ENCODE assay signal across 28 cellular contexts in the genomic region with DNA sequence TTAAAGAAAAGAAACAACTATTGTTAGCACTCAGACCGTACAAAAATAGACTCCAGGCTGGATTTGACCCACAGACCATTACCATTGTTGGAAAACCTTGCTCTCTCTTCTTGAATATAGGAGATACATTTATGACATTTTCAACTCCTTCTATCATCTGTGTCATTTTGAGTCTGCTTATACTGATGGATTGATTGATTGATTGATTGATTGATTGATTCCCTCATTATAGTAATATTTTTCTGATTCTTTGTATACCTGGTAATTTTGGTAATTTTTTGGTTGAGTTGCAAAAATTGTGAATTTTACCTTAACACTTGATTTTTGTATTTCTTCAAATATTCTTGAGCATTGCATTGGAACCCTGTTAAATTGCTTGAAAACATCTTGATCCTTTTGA.
"Had no signal": no experiment of that assay in that cellular context is flagged by ENCODE, and none has a peak within 500 bp of the region (broad histone marks: within the 10 kb centered on the region; RNA-seq: fewer than 3 reads in every experiment).

No MANE protein-coding gene starts in this region.

- H3K9ac ChIP-seq: neural progenitor cell, parathyroid adenoma had no signal

- H3K4me1 ChIP-seq: neural progenitor cell, parathyroid adenoma, psoas muscle, stomach, thyroid gland, tibial nerve, upper lobe of left lung, vagina had no signal

- H3K9me3 ChIP-seq: ovary, psoas muscle, right lobe of liver, sigmoid colon, stomach, thoracic aorta, thyroid gland, tibial nerve, upper lobe of left lung, vagina had no signal

- H3K27me3 ChIP-seq: neural progenitor cell, ovary, right lobe of liver, sigmoid colon, stomach, thyroid gland, tibial nerve, upper lobe of left lung, vagina had no signal

- DNase-seq: nephron progenitor cell; occipital lobe; ovary; posterior cingulate gyrus; psoas muscle; right cardiac atrium; right lobe of liver; sigmoid colon; small intestine; stimulated activated CD4-positive, alpha-beta T cell treated with anti-CD3 and anti-CD28 coated beads, Interleukin-15, amount 100 ng/mL, for 24 hours; stimulated activated CD4-positive, alpha-beta T cell treated with anti-CD3 and anti-CD28 coated beads, Interleukin-2, amount 100 ng/mL, for 24 hours; stimulated activated CD4-positive, alpha-beta T cell treated with anti-CD3 and anti-CD28 coated beads, Interleukin-2, amount 100 ng/mL, for 48 hours; stimulated activated CD4-positive, alpha-beta T cell treated with anti-CD3 and anti-CD28 coated beads, Interleukin-4, amount 100 ng/mL, for 24 hours; stimulated activated naive B cell treated with anti-CD40 and anti-IgM and Interleukin-4, amounts not matched to agents 10 μg/mL and 1 μg/mL and 100 μg/mL, for 72 hours; stimulated activated naive CD4-positive, alpha-beta T cell treated with Interleukin-2 at 50 U/mL for 16 hours; stomach; thyroid gland; trophoblast cell; upper lobe of left lung had no signal

- H2AFZ ChIP-seq: parathyroid adenoma had no signal

- H3K27ac ChIP-seq: neural progenitor cell, ovary, parathyroid adenoma, psoas muscle, right lobe of liver, sigmoid colon, stomach, thoracic aorta, thyroid gland, tibial nerve, upper lobe of left lung, vagina had no signal

- H3K36me3 ChIP-seq: neural progenitor cell, ovary, right lobe of liver, sigmoid colon, stomach, thoracic aorta, thyroid gland, tibial nerve, upper lobe of left lung, vagina had no signal

- H3K27ac Mint-ChIP-seq: natural killer cell treated with Interleukin-12 subunit alpha and Interleukin-12 subunit beta and Interleukin-15 and Interleukin-18, amount 100 ng/mL, for 72 hours; neural progenitor cell; progenitor cell of endocrine pancreas; stimulated activated effector memory CD8-positive, alpha-beta T cell treated with anti-CD3 and anti-CD28 coated beads, Interleukin-12 subunit alpha, Interleukin-12 subunit beta, amount 100 ng/mL, for 72 hours; stimulated activated naive B cell treated with anti-CD40 and anti-IgM and Interleukin-4, amounts not matched to agents 10 μg/mL and 1 μg/mL and 100 μg/mL, for 72 hours; stimulated activated naive CD8-positive, alpha-beta T cell treated with anti-CD3 and anti-CD28 coated beads, Interleukin-15, Interleukin-2, amounts not matched to agents 100 ng/mL and 50 ng/mL, for 24 hours had no signal

- H3K4me3 ChIP-seq: neural progenitor cell, ovary, psoas muscle, right lobe of liver, sigmoid colon, stomach, thoracic aorta, thyroid gland, tibial nerve, upper lobe of left lung, vagina had no signal

- H3K9me3 Mint-ChIP-seq: natural killer cell treated with Interleukin-12 subunit alpha and Interleukin-12 subunit beta and Interleukin-15 and Interleukin-18, amount 100 ng/mL, for 72 hours; nephron progenitor cell; neural progenitor cell; stimulated activated effector memory CD8-positive, alpha-beta T cell treated with anti-CD3 and anti-CD28 coated beads, Interleukin-12 subunit alpha, Interleukin-12 subunit beta, amount 100 ng/mL, for 72 hours; stimulated activated naive B cell treated with anti-CD40 and anti-IgM and Interleukin-4, amounts not matched to agents 10 μg/mL and 1 μg/mL and 100 μg/mL, for 72 hours; stimulated activated naive CD8-positive, alpha-beta T cell treated with anti-CD3 and anti-CD28 coated beads, Interleukin-15, Interleukin-2, amounts not matched to agents 100 ng/mL and 50 ng/mL, for 24 hours had no signal

- ATAC-seq: natural killer cell treated with Interleukin-12 subunit alpha and Interleukin-12 subunit beta and Interleukin-15 and Interleukin-18, amount 100 ng/mL, for 72 hours; right cardiac atrium; right lobe of liver; stimulated activated effector memory CD8-positive, alpha-beta T cell treated with anti-CD3 and anti-CD28 coated beads, Interleukin-12 subunit alpha, Interleukin-12 subunit beta, amount 100 ng/mL, for 72 hours; stimulated activated naive B cell treated with anti-CD40 and anti-IgM and Interleukin-4, amounts not matched to agents 10 μg/mL and 1 μg/mL and 100 μg/mL, for 72 hours had no signal

- H3K4me2 ChIP-seq: neural progenitor cell had no signal

- H3K79me2 ChIP-seq: parathyroid adenoma had no signal

- H3K4me3 Mint-ChIP-seq: natural killer cell treated with Interleukin-12 subunit alpha and Interleukin-12 subunit beta and Interleukin-15 and Interleukin-18, amount 100 ng/mL, for 72 hours; nephron progenitor cell; neural progenitor cell; stimulated activated effector memory CD8-positive, alpha-beta T cell treated with anti-CD3 and anti-CD28 coated beads, Interleukin-12 subunit alpha, Interleukin-12 subunit beta, amount 100 ng/mL, for 72 hours; stimulated activated naive B cell treated with anti-CD40 and anti-IgM and Interleukin-4, amounts not matched to agents 10 μg/mL and 1 μg/mL and 100 μg/mL, for 72 hours; stimulated activated naive CD8-positive, alpha-beta T cell treated with anti-CD3 and anti-CD28 coated beads, Interleukin-15, Interleukin-2, amounts not matched to agents 100 ng/mL and 50 ng/mL, for 24 hours had no signal

- H3K36me3 Mint-ChIP-seq: natural killer cell treated with Interleukin-12 subunit alpha and Interleukin-12 subunit beta and Interleukin-15 and Interleukin-18, amount 100 ng/mL, for 72 hours; neural progenitor cell; stimulated activated effector memory CD8-positive, alpha-beta T cell treated with anti-CD3 and anti-CD28 coated beads, Interleukin-12 subunit alpha, Interleukin-12 subunit beta, amount 100 ng/mL, for 72 hours; stimulated activated naive B cell treated with anti-CD40 and anti-IgM and Interleukin-4, amounts not matched to agents 10 μg/mL and 1 μg/mL and 100 μg/mL, for 72 hours had no signal

- H3K4me1 Mint-ChIP-seq: neural progenitor cell; stimulated activated effector memory CD8-positive, alpha-beta T cell treated with anti-CD3 and anti-CD28 coated beads, Interleukin-12 subunit alpha, Interleukin-12 subunit beta, amount 100 ng/mL, for 72 hours; stimulated activated naive B cell treated with anti-CD40 and anti-IgM and Interleukin-4, amounts not matched to agents 10 μg/mL and 1 μg/mL and 100 μg/mL, for 72 hours had no signal

- H3K27me3 Mint-ChIP-seq: progenitor cell of endocrine pancreas had no signal
